13 cellular contexts compared by ENCODE assay signal in genomic region chr3:159865042-159865579, GRCh38. TPM values are rescaled to one million over a fixed set of nuclear protein-coding genes. Genes with fewer than 3 reads are reported as not detected.
DNase-seq lines count a peak whose midpoint lies in the region; ATAC-seq and TF ChIP-seq lines count a peak whose summit lies in the region.
"Had no signal": no experiment of that assay in that cellular context is flagged by ENCODE, and none has a peak within 500 bp of the region (broad histone marks: within the 10 kb centered on the region; RNA-seq: fewer than 3 reads in every experiment).

No MANE protein-coding gene starts in this region.

- WGBS in heart right ventricle, 2 donors = 64 to 82% methylated on average over 2 of the region's 2 CpGs
- 92% methylated on average over 2 of the region's 2 CpGs for WGBS in mesenchymal stem cell

- H3K27me3 ChIP-seq in heart right ventricle (no peaks in the 10 kb centered on the region), mesenchymal stem cell (ENCODE audit: control insufficient read depth in 1 of 2, insufficient read depth in 1 of 2, low read length in 2 of 2) (no peaks in the 10 kb centered on the region)

- H2AFZ ChIP-seq in mesenchymal stem cell (ENCODE audit: low read depth, low read length) = no peak overlapping the region

- no peak overlapping the region for H3K4me3 ChIP-seq in heart right ventricle
- H3K4me3 ChIP-seq in mesenchymal stem cell (ENCODE audit: insufficient read depth in 1 of 2, low read depth in 1 of 2, low read length in 2 of 2) = peak overlapping the region in 1 of 2 experiments; percentile 21

- TF ChIP-seq CTCF in heart right ventricle (IDR thresholded peaks at IDR 0.05) = no peak

- H3K4ac ChIP-seq in mesenchymal stem cell (ENCODE audit: low read depth in 1 of 2, low read length in 2 of 2) = no peak overlapping the region

- peak in 3 of 8 donors; percentile 11 to 37 (median 21) for ATAC-seq in heart right ventricle
- no peak for ATAC-seq in Right ventricle myocardium superior (ENCODE audit: poor library complexity)
- ATAC-seq in GM19324 (IDR thresholded peaks at IDR 0.05; ENCODE audit: low FRiP score, unreplicated experiment) = no peak

- DNase-seq in heart right ventricle (no peak), Right ventricle myocardium superior (no peak), caudate nucleus (lab: John Stamatoyannopoulos, UW) (peak in 1 of 61 donors; percentile 28), mesenchymal stem cell (no peak), iPS-NIHi11 (ENCODE audit: low spot score) (no peak), SHP77 treated with DMSO at 0.1 percent for 48 hours (lab: John Stamatoyannopoulos, UW) (no peak)
- DNase-seq in stimulated activated CD4-positive, alpha-beta T cell treated with anti-CD3 and anti-CD28 coated beads, Interleukin-4, amount 100 ng/mL, for 4 hours = no peak
- DNase-seq: activated CD4-positive, alpha-beta T cell treated with anti-CD3 and anti-CD28 coated beads, Interleukin-2, amount 50 U/mL, for 4 hours; AML-193; NCI-H1417; NCI-H82 had no signal

- H2BK120ac ChIP-seq in mesenchymal stem cell (ENCODE audit: low read depth, low read length) = no peak overlapping the region

- H2BK5ac ChIP-seq in mesenchymal stem cell (ENCODE audit: low read depth, low read length, poor library complexity, severe bottlenecking) = no peak overlapping the region

- no peak overlapping the region for H4K91ac ChIP-seq in mesenchymal stem cell (ENCODE audit: low read length)

- H3K4me1 ChIP-seq in heart right ventricle = peaks cover 6 to 88% (median 66%) of the 10 kb centered on the region in 9 donors
- H3K4me1 ChIP-seq in mesenchymal stem cell (ENCODE audit: control insufficient read depth, insufficient read depth, low read depth, low read length) = peaks cover 6% of the 10 kb centered on the region

- no peak overlapping the region for H2AK5ac ChIP-seq in mesenchymal stem cell (ENCODE audit: low read length, severe bottlenecking)

- H3K9ac ChIP-seq in mesenchymal stem cell (ENCODE audit: low read length) = peak overlapping the region; percentile 28

- H3K36me3 ChIP-seq in heart right ventricle = peaks cover 0 to 29% (median 0%) of the 10 kb centered on the region in 9 donors
- peaks cover 3 to 12% of the 10 kb centered on the region in 2 experiments for H3K36me3 ChIP-seq in mesenchymal stem cell (ENCODE audit: control insufficient read depth in 1 of 2, insufficient read depth in 2 of 2, low read depth in 1 of 2, low read length in 2 of 2)

- peaks cover 0 to 8% (median 0%) of the 10 kb centered on the region in 11 donors for H3K9me3 ChIP-seq in heart right ventricle
- H3K9me3 ChIP-seq in mesenchymal stem cell (ENCODE audit: control insufficient read depth, low read length) = no peaks in the 10 kb centered on the region

- peak overlapping the region in 1 of 2 experiments; percentile 6 for H2BK12ac ChIP-seq in mesenchymal stem cell (ENCODE audit: low read length in 2 of 2)

- peak overlapping the region in 1 of 2 experiments; percentile 53 for H3K14ac ChIP-seq in mesenchymal stem cell (ENCODE audit: low read length in 2 of 2)

- H2BK15ac ChIP-seq in mesenchymal stem cell (ENCODE audit: low read depth, poor library complexity, severe bottlenecking) = no peak overlapping the region

- intact Hi-C loops in heart right ventricle (cut with DNase I) (no loop called here), Right ventricle myocardium superior (cut with DNase I) (no loop called here)

- peaks cover 13% of the 10 kb centered on the region for H3K79me1 ChIP-seq in mesenchymal stem cell (replicated peaks; ENCODE audit: low read length, poor library complexity, severe bottlenecking)

- no peak overlapping the region for H3K23ac ChIP-seq in mesenchymal stem cell (ENCODE audit: low read length in 2 of 2)

- H3K18ac ChIP-seq in mesenchymal stem cell (ENCODE audit: low read depth in 1 of 2, low read length in 2 of 2) = peak overlapping the region in 1 of 2 experiments; percentile 37

- peak overlapping the region in 9 of 10 donors; percentile 16 to 69 (median 56) for H3K27ac ChIP-seq in heart right ventricle
- peak overlapping the region; percentile 18 for H3K27ac ChIP-seq in caudate nucleus (ENCODE audit: low read depth, low read length)
- no peak overlapping the region for H3K27ac ChIP-seq in mesenchymal stem cell (ENCODE audit: low read length, poor library complexity, severe bottlenecking)

- H3K4me2 ChIP-seq in mesenchymal stem cell (ENCODE audit: low read length, poor library complexity, severe bottlenecking) = no peak overlapping the region

- no peak overlapping the region for H4K8ac ChIP-seq in mesenchymal stem cell (ENCODE audit: low read length)

RNA-seq across cellular contexts. Expression of gene SCHIP1, which starts 25.4 kb away (rescaled TPM):
- total RNA-seq in heart right ventricle = 10 to 100 TPM; 35.4 to 66.2 (median 57.9) TPM
- 10 to 100 TPM; 14.8 to 62.5 TPM for polyA plus RNA-seq in heart right ventricle
- 56.2 TPM for total RNA-seq in Right ventricle myocardium superior
- 7.2 TPM for polyA plus RNA-seq in mesenchymal stem cell (2013, experiment 1 of 2)
- 7.2 TPM for polyA plus RNA-seq in mesenchymal stem cell (2013, experiment 2 of 2)
- total RNA-seq: T-helper 1 cell treated with Interleukin-12 subunit alpha and Interleukin-12 subunit beta and Interleukin-4 antibody, amounts not matched to agents 30 ng/mL and 1 ng/mL, for 36 hours had no signal
